Comparison of ENCODE assay signal across 1 cellular context in the genomic region with DNA sequence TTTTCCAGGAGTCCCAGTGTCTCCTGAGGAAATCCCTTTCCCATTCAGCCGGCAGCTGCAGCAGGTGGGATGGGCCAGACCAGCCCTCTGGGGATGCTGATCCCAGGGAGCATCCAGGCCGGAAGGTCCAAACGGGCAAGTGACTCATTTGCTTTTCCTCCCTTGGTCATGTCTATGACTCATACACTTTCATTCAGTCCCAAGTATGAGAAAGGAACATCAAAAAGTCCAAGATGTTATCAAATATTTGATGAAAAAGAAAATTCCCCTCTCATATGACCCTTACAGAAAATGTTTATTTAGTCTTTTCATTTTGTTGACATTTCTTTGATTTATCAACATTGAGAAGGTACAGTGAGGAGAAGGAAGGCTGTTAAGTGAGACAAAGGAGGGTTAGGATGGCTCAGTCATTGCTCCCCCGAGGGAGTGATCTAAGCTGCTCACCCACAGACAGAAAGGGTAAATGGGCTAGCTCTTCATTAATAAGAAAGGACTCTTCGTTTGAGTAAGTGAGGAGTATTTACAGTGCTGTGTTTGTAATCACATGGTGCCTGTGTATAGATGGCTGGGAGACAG.
TF ChIP-seq lines count a peak whose summit lies in the region.

No MANE protein-coding gene starts in this region.

TF ChIP-seq in HepG2, 621 proteins besides CTCF, POLR2A, EP300 and RAD21 (continued from another document and continues in another):
- TF ChIP-seq, protein P1, sequence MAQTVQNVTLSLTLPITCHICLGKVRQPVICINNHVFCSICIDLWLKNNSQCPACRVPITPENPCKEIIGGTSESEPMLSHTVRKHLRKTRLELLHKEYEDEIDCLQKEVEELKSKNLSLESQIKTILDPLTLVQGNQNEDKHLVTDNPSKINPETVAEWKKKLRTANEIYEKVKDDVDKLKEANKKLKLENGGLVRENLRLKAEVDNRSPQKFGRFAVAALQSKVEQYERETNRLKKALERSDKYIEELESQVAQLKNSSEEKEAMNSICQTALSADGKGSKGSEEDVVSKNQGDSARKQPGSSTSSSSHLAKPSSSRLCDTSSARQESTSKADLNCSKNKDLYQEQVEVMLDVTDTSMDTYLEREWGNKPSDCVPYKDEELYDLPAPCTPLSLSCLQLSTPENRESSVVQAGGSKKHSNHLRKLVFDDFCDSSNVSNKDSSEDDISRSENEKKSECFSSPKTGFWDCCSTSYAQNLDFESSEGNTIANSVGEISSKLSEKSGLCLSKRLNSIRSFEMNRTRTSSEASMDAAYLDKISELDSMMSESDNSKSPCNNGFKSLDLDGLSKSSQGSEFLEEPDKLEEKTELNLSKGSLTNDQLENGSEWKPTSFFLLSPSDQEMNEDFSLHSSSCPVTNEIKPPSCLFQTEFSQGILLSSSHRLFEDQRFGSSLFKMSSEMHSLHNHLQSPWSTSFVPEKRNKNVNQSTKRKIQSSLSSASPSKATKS (CRISPR knock-in tag; IDR thresholded peaks at IDR 0.05) = no peak
- TF ChIP-seq, protein P2, sequence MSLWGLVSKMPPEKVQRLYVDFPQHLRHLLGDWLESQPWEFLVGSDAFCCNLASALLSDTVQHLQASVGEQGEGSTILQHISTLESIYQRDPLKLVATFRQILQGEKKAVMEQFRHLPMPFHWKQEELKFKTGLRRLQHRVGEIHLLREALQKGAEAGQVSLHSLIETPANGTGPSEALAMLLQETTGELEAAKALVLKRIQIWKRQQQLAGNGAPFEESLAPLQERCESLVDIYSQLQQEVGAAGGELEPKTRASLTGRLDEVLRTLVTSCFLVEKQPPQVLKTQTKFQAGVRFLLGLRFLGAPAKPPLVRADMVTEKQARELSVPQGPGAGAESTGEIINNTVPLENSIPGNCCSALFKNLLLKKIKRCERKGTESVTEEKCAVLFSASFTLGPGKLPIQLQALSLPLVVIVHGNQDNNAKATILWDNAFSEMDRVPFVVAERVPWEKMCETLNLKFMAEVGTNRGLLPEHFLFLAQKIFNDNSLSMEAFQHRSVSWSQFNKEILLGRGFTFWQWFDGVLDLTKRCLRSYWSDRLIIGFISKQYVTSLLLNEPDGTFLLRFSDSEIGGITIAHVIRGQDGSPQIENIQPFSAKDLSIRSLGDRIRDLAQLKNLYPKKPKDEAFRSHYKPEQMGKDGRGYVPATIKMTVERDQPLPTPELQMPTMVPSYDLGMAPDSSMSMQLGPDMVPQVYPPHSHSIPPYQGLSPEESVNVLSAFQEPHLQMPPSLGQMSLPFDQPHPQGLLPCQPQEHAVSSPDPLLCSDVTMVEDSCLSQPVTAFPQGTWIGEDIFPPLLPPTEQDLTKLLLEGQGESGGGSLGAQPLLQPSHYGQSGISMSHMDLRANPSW (CRISPR knock-in tag; IDR thresholded peaks at IDR 0.05; ENCODE audit: borderline replicate concordance) = 0 out of 2 replicates have a peak, but pooled peaks have one; percentile 71
- no peak for TF ChIP-seq ZNF143 (CRISPR knock-in tag; IDR thresholded peaks at IDR 0.05)
- TF ChIP-seq, protein P3, sequence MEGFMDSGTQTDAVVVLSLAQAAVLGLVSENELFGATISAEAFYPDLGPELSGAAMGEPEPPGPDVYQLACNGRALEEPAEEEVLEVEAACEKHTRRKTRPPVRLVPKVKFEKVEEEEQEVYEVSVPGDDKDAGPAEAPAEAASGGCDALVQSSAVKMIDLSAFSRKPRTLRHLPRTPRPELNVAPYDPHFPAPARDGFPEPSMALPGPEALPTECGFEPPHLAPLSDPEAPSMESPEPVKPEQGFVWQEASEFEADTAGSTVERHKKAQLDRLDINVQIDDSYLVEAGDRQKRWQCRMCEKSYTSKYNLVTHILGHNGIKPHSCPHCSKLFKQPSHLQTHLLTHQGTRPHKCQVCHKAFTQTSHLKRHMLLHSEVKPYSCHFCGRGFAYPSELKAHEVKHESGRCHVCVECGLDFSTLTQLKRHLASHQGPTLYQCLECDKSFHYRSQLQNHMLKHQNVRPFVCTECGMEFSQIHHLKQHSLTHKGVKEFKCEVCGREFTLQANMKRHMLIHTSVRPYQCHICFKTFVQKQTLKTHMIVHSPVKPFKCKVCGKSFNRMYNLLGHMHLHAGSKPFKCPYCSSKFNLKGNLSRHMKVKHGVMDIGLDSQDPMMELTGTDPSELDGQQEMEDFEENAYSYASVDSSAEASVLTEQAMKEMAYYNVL (CRISPR knock-in tag; IDR thresholded peaks at IDR 0.05; ENCODE audit: borderline replicate concordance) = no peak; the same call in 1 of the 2 replicates
- TF ChIP-seq NKX3-1 (CRISPR knock-in tag; IDR thresholded peaks at IDR 0.05) = no peak
- TF ChIP-seq, protein P4, sequence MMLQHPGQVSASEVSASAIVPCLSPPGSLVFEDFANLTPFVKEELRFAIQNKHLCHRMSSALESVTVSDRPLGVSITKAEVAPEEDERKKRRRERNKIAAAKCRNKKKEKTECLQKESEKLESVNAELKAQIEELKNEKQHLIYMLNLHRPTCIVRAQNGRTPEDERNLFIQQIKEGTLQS (CRISPR knock-in tag; IDR thresholded peaks at IDR 0.05) = peak; percentile 95
- TF ChIP-seq REXO4 (CRISPR knock-in tag; IDR thresholded peaks at IDR 0.05; ENCODE audit: borderline replicate concordance) = no peak
- TF ChIP-seq NPAS2 (CRISPR knock-in tag; IDR thresholded peaks at IDR 0.05; ENCODE audit: borderline replicate concordance) = no peak
- no peak for TF ChIP-seq ARNT (IDR thresholded peaks at IDR 0.05)
- TF ChIP-seq RNF2 (conservative IDR thresholded peaks at IDR 0.05; ENCODE audit: low read depth) = no peak
- TF ChIP-seq, protein P5, sequence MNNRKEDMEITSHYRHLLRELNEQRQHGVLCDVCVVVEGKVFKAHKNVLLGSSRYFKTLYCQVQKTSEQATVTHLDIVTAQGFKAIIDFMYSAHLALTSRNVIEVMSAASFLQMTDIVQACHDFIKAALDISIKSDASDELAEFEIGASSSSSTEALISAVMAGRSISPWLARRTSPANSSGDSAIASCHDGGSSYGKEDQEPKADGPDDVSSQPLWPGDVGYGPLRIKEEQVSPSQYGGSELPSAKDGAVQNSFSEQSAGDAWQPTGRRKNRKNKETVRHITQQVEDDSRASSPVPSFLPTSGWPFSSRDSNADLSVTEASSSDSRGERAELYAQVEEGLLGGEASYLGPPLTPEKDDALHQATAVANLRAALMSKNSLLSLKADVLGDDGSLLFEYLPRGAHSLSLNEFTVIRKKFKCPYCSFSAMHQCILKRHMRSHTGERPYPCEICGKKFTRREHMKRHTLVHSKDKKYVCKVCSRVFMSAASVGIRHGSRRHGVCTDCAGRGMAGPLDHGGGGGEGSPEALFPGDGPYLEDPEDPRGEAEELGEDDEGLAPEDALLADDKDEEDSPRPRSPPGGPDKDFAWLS (CRISPR knock-in tag; IDR thresholded peaks at IDR 0.05; ENCODE audit: borderline replicate concordance) = no peak
- TF ChIP-seq, protein P6, sequence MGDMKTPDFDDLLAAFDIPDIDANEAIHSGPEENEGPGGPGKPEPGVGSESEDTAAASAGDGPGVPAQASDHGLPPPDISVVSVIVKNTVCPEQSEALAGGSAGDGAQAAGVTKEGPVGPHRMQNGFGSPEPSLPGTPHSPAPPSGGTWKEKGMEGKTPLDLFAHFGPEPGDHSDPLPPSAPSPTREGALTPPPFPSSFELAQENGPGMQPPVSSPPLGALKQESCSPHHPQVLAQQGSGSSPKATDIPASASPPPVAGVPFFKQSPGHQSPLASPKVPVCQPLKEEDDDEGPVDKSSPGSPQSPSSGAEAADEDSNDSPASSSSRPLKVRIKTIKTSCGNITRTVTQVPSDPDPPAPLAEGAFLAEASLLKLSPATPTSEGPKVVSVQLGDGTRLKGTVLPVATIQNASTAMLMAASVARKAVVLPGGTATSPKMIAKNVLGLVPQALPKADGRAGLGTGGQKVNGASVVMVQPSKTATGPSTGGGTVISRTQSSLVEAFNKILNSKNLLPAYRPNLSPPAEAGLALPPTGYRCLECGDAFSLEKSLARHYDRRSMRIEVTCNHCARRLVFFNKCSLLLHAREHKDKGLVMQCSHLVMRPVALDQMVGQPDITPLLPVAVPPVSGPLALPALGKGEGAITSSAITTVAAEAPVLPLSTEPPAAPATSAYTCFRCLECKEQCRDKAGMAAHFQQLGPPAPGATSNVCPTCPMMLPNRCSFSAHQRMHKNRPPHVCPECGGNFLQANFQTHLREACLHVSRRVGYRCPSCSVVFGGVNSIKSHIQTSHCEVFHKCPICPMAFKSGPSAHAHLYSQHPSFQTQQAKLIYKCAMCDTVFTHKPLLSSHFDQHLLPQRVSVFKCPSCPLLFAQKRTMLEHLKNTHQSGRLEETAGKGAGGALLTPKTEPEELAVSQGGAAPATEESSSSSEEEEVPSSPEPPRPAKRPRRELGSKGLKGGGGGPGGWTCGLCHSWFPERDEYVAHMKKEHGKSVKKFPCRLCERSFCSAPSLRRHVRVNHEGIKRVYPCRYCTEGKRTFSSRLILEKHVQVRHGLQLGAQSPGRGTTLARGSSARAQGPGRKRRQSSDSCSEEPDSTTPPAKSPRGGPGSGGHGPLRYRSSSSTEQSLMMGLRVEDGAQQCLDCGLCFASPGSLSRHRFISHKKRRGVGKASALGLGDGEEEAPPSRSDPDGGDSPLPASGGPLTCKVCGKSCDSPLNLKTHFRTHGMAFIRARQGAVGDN (CRISPR knock-in tag; IDR thresholded peaks at IDR 0.05) = peak; percentile 74
- TF ChIP-seq, protein P7, sequence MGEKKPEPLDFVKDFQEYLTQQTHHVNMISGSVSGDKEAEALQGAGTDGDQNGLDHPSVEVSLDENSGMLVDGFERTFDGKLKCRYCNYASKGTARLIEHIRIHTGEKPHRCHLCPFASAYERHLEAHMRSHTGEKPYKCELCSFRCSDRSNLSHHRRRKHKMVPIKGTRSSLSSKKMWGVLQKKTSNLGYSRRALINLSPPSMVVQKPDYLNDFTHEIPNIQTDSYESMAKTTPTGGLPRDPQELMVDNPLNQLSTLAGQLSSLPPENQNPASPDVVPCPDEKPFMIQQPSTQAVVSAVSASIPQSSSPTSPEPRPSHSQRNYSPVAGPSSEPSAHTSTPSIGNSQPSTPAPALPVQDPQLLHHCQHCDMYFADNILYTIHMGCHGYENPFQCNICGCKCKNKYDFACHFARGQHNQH (CRISPR knock-in tag; IDR thresholded peaks at IDR 0.05) = 0 out of 2 replicates have a peak, but pooled peaks have one; percentile 41
- TF ChIP-seq, protein P8, sequence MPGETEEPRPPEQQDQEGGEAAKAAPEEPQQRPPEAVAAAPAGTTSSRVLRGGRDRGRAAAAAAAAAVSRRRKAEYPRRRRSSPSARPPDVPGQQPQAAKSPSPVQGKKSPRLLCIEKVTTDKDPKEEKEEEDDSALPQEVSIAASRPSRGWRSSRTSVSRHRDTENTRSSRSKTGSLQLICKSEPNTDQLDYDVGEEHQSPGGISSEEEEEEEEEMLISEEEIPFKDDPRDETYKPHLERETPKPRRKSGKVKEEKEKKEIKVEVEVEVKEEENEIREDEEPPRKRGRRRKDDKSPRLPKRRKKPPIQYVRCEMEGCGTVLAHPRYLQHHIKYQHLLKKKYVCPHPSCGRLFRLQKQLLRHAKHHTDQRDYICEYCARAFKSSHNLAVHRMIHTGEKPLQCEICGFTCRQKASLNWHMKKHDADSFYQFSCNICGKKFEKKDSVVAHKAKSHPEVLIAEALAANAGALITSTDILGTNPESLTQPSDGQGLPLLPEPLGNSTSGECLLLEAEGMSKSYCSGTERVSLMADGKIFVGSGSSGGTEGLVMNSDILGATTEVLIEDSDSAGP (CRISPR knock-in tag; IDR thresholded peaks at IDR 0.05; ENCODE audit: borderline replicate concordance) = no peak
- TF ChIP-seq, protein P9, sequence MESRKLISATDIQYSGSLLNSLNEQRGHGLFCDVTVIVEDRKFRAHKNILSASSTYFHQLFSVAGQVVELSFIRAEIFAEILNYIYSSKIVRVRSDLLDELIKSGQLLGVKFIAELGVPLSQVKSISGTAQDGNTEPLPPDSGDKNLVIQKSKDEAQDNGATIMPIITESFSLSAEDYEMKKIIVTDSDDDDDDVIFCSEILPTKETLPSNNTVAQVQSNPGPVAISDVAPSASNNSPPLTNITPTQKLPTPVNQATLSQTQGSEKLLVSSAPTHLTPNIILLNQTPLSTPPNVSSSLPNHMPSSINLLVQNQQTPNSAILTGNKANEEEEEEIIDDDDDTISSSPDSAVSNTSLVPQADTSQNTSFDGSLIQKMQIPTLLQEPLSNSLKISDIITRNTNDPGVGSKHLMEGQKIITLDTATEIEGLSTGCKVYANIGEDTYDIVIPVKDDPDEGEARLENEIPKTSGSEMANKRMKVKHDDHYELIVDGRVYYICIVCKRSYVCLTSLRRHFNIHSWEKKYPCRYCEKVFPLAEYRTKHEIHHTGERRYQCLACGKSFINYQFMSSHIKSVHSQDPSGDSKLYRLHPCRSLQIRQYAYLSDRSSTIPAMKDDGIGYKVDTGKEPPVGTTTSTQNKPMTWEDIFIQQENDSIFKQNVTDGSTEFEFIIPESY (CRISPR knock-in tag; IDR thresholded peaks at IDR 0.05) = no peak
- TF ChIP-seq SCMH1 (CRISPR knock-in tag; IDR thresholded peaks at IDR 0.05; ENCODE audit: borderline replicate concordance) = no peak
- peak; percentile 43; the same call in 1 of the 2 replicates for TF ChIP-seq KDM3A (CRISPR knock-in tag; IDR thresholded peaks at IDR 0.05; ENCODE audit: low read depth)
- TF ChIP-seq KLF15 (CRISPR knock-in tag; IDR thresholded peaks at IDR 0.05; ENCODE audit: borderline replicate concordance) = no peak
- TF ChIP-seq, protein P10, sequence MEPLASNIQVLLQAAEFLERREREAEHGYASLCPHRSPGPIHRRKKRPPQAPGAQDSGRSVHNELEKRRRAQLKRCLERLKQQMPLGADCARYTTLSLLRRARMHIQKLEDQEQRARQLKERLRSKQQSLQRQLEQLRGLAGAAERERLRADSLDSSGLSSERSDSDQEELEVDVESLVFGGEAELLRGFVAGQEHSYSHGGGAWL (CRISPR knock-in tag; IDR thresholded peaks at IDR 0.05) = no peak
- peak; percentile 57; the same call in 1 of the 2 replicates for TF ChIP-seq RXRB (CRISPR knock-in tag; IDR thresholded peaks at IDR 0.05; ENCODE audit: borderline replicate concordance)
- TF ChIP-seq HNF4A (CRISPR knock-in tag; IDR thresholded peaks at IDR 0.05) = peak; percentile 63
- TF ChIP-seq ZNF557 (CRISPR knock-in tag; IDR thresholded peaks at IDR 0.05) = no peak
- no peak for TF ChIP-seq ZFP36L1 (CRISPR knock-in tag; IDR thresholded peaks at IDR 0.05)
- TF ChIP-seq, protein P11, sequence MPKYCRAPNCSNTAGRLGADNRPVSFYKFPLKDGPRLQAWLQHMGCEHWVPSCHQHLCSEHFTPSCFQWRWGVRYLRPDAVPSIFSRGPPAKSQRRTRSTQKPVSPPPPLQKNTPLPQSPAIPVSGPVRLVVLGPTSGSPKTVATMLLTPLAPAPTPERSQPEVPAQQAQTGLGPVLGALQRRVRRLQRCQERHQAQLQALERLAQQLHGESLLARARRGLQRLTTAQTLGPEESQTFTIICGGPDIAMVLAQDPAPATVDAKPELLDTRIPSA (CRISPR knock-in tag; IDR thresholded peaks at IDR 0.05; ENCODE audit: borderline replicate concordance) = no peak
